ENCODE assay signal across 8 cellular contexts in the genomic region with DNA sequence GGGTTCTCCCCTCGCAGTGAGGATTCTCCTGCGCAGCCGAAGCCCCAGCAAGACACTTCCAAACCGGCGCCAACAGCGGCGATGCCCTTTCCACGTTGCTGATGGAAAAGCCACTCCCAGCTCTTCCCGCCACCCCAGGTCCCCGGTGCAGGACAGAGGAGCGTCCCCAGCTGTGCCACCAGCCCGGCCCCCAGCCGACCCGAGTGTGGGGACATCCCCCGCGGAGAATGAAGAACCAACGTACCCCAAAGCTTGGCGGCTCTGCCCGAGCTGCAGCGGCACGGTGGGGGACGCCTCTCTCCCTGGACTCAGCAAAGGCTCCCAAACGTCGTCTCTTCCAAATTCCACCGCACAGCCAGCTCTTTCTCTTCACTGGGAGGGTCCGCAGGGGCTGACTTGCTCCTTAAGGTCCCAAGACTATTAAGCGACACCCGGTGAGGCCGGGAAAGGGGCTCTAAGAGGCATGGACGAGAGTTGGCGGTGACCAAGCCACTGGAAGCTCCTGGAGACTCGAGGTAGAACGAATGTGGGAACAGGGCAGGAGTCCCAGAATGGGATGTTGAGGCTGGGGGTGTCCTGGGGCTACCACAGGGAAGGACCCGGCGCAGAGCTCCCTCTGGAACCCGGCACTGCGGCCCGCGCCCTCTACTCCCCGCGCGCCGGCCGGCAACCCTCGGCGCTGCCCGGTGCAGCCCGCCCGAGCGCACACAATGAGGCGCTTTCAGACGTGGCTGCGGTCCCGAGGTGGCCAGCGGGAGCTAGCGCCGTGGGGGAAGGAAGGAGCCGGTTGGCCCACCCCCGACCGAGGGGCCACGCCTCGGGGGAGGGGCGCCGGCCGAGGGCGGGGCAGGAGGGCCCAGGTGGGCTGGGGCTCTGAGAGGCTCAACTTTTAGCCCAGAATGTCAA. TPM values are rescaled to one million over a fixed set of nuclear protein-coding genes. Genes with fewer than 3 reads are reported as not detected.
DNase-seq lines count a peak whose midpoint lies in the region; ATAC-seq and TF ChIP-seq lines count a peak whose summit lies in the region.

A gene (minus strand): TSS at position 746 of the 906 bp plus-strand sequence. CDS start 15,613 bp downstream, outside the sequence.

- H3K9me3 ChIP-seq in cardiac muscle cell (ENCODE audit: low read depth) (no peaks in the 10 kb centered on the region), trophoblast cell (ENCODE audit: insufficient read depth, low read depth, low read length) (no peaks in the 10 kb centered on the region)

- CTCF ChIA-PET in AG04449 (lab: Yijun Ruan, JAX), result interaction anchor here (0.9 to 2.2 kb wide), 7 partner anchors 9 to 1676 kb away, joined by 3 to 15 read pairs (median 3); a partner anchor contains a TSS
- CTCF ChIA-PET in activated naive CD4-positive, alpha-beta T cell treated with anti-CD3 and anti-CD28 coated beads for 36 hours (lab: Charles Lee), result interaction anchor here (0.5 to 1.0 kb wide), 3 partner anchors 20 to 86 kb away, joined by 3 to 5 read pairs (median 3); no protein-coding TSS in a partner anchor

- H3K4me1 ChIP-seq in cardiac muscle cell (ENCODE audit: low read depth) (peaks cover 11% of the 10 kb centered on the region), trophoblast cell (ENCODE audit: control insufficient read depth in 1 of 2, insufficient read depth in 2 of 2, low read length in 2 of 2) (peaks cover 5 to 7% of the 10 kb centered on the region in 2 experiments)

- POLR2A ChIA-PET in AG04449 (lab: Yijun Ruan, JAX), result no interaction called here

- H3K4me3 ChIP-seq in AG04449 (ENCODE audit: low read depth, low read length) (peak within 1 kb of the TSS; percentile 40), cardiac muscle cell (peak within 1 kb of the TSS; percentile 35), trophoblast cell (ENCODE audit: low read depth, low read length) (peak within 1 kb of the TSS; percentile 37)

- TF ChIP-seq CTCF in AG04449 (IDR thresholded peaks at IDR 0.05; ENCODE audit: insufficient read depth, low read length, missing control alignments) (no peak), cardiac muscle cell (IDR thresholded peaks at IDR 0.05; ENCODE audit: low read depth, low read length) (no peak)

- peaks cover 14% of the 10 kb centered on the region for H3K27me3 ChIP-seq in cardiac muscle cell
- H3K27me3 ChIP-seq in trophoblast cell (ENCODE audit: insufficient read depth, low read length), result peaks cover 12% of the 10 kb centered on the region

- H4K12ac ChIP-seq in trophoblast cell (ENCODE audit: low read depth, low read length), result peak within 1 kb of the TSS; percentile 21

- peak within 1 kb of the TSS; percentile 58 for H3K4me3 Mint-ChIP-seq in activated naive CD4-positive, alpha-beta T cell treated with anti-CD3 and anti-CD28 coated beads for 36 hours

- no peaks in the 10 kb centered on the region for H3K9me3 Mint-ChIP-seq in activated naive CD4-positive, alpha-beta T cell treated with anti-CD3 and anti-CD28 coated beads for 36 hours

- peaks cover 5% of the 10 kb centered on the region for H3K79me1 ChIP-seq in trophoblast cell (ENCODE audit: low read length)

- DNase-seq in AG04449 (ENCODE audit: low read depth, low spot score) (no peak), cardiac muscle cell (ENCODE audit: low read depth in 1 of 2, low spot score in 1 of 2) (peak; percentile 60 to 73), trophoblast cell (peak; percentile 12 to 50), NCI-H226 (no peak), SIG-M5 treated with dmso at 0.1 percent for 504 hours (lab: John Stamatoyannopoulos, UW; ENCODE audit: unreplicated experiment) (no peak)
- no peak for DNase-seq in activated naive CD4-positive, alpha-beta T cell treated with anti-CD3 and anti-CD28 coated beads for 36 hours

- H3K27ac Mint-ChIP-seq in activated naive CD4-positive, alpha-beta T cell treated with anti-CD3 and anti-CD28 coated beads for 36 hours, result no peak within 1 kb of the TSS

- H2AFZ ChIP-seq in trophoblast cell (ENCODE audit: insufficient read depth, low read length, poor library complexity), result peak within 1 kb of the TSS; percentile 61

- no CpG with 5 or more reads among the region's 66 CpGs for WGBS in trophoblast cell (ENCODE audit: extremely low coverage, insufficient coverage, insufficient read length)

- no peak within 1 kb of the TSS for H3K18ac ChIP-seq in trophoblast cell (ENCODE audit: low read length)

- intact Hi-C loops in activated naive CD4-positive, alpha-beta T cell treated with anti-CD3 and anti-CD28 coated beads for 36 hours (cut with micrococcal nuclease), result no loop called here

- H3K4me1 Mint-ChIP-seq in activated naive CD4-positive, alpha-beta T cell treated with anti-CD3 and anti-CD28 coated beads for 36 hours (ENCODE audit: low read depth), result peaks cover 6% of the 10 kb centered on the region

- no peaks in the 10 kb centered on the region for H3K79me2 ChIP-seq in trophoblast cell (ENCODE audit: control insufficient read depth, insufficient read depth, low read length, poor library complexity)

- H3K14ac ChIP-seq in trophoblast cell (ENCODE audit: low read length), result no peak within 1 kb of the TSS

- H4K91ac ChIP-seq in trophoblast cell (ENCODE audit: low read depth, low read length), result no peak within 1 kb of the TSS

- H3K9ac ChIP-seq in trophoblast cell (ENCODE audit: low read length), result no peak within 1 kb of the TSS

- no peak within 1 kb of the TSS for H3K4ac ChIP-seq in trophoblast cell (ENCODE audit: low read depth, low read length)

- no peak within 1 kb of the TSS for H2BK5ac ChIP-seq in trophoblast cell (ENCODE audit: low read depth, low read length, poor library complexity)

- no peak within 1 kb of the TSS for H3K23ac ChIP-seq in trophoblast cell (ENCODE audit: low read length)

- no peak within 1 kb of the TSS for H2BK120ac ChIP-seq in trophoblast cell (ENCODE audit: insufficient read depth, low read length, poor library complexity)

- H2AK5ac ChIP-seq in trophoblast cell (ENCODE audit: low read length), result no peak within 1 kb of the TSS

- H3K36me3 ChIP-seq in cardiac muscle cell (no peaks in the 10 kb centered on the region), trophoblast cell (ENCODE audit: control insufficient read depth in 1 of 2, insufficient read depth in 2 of 2, low read length in 2 of 2) (no peaks in the 10 kb centered on the region)

- H2BK12ac ChIP-seq in trophoblast cell (ENCODE audit: low read length), result no peak within 1 kb of the TSS

- peak within 1 kb of the TSS; percentile 3 for H4K8ac ChIP-seq in trophoblast cell (ENCODE audit: low read depth, low read length)

- H3K27ac ChIP-seq in cardiac muscle cell, result no peak within 1 kb of the TSS
- no peak within 1 kb of the TSS for H3K27ac ChIP-seq in trophoblast cell (ENCODE audit: low read depth, low read length)

- peak within 1 kb of the TSS; percentile 87 for H3K4me2 ChIP-seq in trophoblast cell (ENCODE audit: low read length)

- ATAC-seq in GM18861 (IDR thresholded peaks at IDR 0.05; ENCODE audit: unreplicated experiment) (peak; percentile 59), HG03139 (IDR thresholded peaks at IDR 0.05; ENCODE audit: unreplicated experiment) (peak; percentile 72)

- H3K27me3 Mint-ChIP-seq in activated naive CD4-positive, alpha-beta T cell treated with anti-CD3 and anti-CD28 coated beads for 36 hours (ENCODE audit: low read depth), result peaks cover 20% of the 10 kb centered on the region

- H3K36me3 Mint-ChIP-seq in activated naive CD4-positive, alpha-beta T cell treated with anti-CD3 and anti-CD28 coated beads for 36 hours (ENCODE audit: low read depth), result no peaks in the 10 kb centered on the region

RNA-seq across cellular contexts. Expression of the gene that starts here (rescaled TPM):
- not detected for total RNA-seq in activated naive CD4-positive, alpha-beta T cell treated with anti-CD3 and anti-CD28 coated beads for 36 hours
- 3.2 and 3.8 TPM in 2 replicates for total RNA-seq in cardiac muscle cell
- polyA plus RNA-seq in cardiac muscle cell, result 0.10 and 1.2 TPM in 2 replicates
- 0.61 and 0.66 TPM in 2 replicates for polyA plus RNA-seq in trophoblast cell (2013)

Comparison
In these comparisons a context has a peak if more than half of its experiments do, and no peak if none do; other contexts are left out.
1. DNase-seq: peak in cardiac muscle cell (2 of 2) and trophoblast cell (2 of 2); none in AG04449 (single experiment), activated naive CD4-positive, alpha-beta T cell treated with anti-CD3 and anti-CD28 coated beads for 36 hours (single experiment), NCI-H226 (single experiment) and SIG-M5 treated with dmso at 0.1 percent for 504 hours (single experiment).
2. Peak in every context shown above with its lines, with median percentiles within 50 percentile points of each other: H3K4me3 ChIP-seq.